Comparison of ENCODE assay signal across 11 cellular contexts in the genomic region with DNA sequence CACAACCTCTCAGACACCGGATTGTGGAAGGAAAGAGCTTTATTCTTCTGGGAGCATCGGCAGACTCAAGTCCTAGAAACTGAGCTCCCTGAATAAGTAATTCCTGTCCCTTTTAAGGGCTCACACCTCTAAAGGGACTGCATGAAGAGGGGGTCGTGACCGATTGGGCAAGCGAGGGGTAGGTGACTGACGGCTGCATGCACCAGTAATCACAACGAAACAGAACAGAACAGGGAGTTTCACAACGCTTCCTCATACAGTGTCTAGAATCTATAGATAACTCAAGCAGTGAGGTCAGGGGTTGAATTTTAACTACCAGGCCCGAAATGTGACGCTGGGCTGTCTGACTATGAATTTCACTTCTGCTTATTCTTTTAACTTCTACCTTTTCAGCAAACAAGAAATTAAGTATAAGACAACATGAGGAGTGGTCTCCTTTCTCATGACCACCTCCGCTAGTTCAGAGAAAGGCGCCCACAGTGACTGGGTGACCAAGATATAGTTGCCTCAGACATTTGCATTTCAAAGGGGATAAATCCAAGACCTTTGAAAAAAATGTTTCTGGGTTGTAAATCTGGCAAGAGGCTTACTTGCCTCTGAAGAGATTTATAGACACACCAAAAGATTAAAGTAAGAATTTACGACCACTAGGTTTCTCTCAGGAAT.
DNase-seq lines count a peak whose midpoint lies in the region; ATAC-seq, FAIRE-seq and TF ChIP-seq lines count a peak whose summit lies in the region.
"Had no signal": no experiment of that assay in that cellular context is flagged by ENCODE, and none has a peak within 500 bp of the region (broad histone marks: within the 10 kb centered on the region; RNA-seq: fewer than 3 reads in every experiment).

No MANE protein-coding gene starts in this region.

- no peak overlapping the region for H3K4me3 ChIP-seq in hepatocyte
- no peak overlapping the region for H3K4me3 ChIP-seq in small intestine (ENCODE audit: low read depth in 1 of 2, low read length in 2 of 2)

- peak overlapping the region; percentile 16 for H2AFZ ChIP-seq in hepatocyte

- ATAC-seq in GM18505 (IDR thresholded peaks at IDR 0.05; ENCODE audit: unreplicated experiment) (peak; percentile 94), GM21825 (IDR thresholded peaks at IDR 0.05; ENCODE audit: unreplicated experiment) (peak; percentile 95)

- H3K27me3 Mint-ChIP-seq in IgD-negative memory B cell (no peaks in the 10 kb centered on the region), progenitor cell of endocrine pancreas (no peaks in the 10 kb centered on the region)

- FAIRE-seq in small intestine (lab: Jason Lieb, UNC): no peak
- FAIRE-seq: astrocyte had no signal

- no peak overlapping the region for H3K4me2 ChIP-seq in hepatocyte

- H3K36me3 ChIP-seq in hepatocyte (replicated peaks; ENCODE audit: insufficient read depth, low read depth) (no peaks in the 10 kb centered on the region), small intestine (ENCODE audit: control insufficient read depth in 2 of 2, insufficient read depth in 2 of 2, low read length in 2 of 2) (no peaks in the 10 kb centered on the region)

- H3K36me3 Mint-ChIP-seq in IgD-negative memory B cell (peaks cover 2% of the 10 kb centered on the region), progenitor cell of endocrine pancreas (ENCODE audit: insufficient read depth) (peaks cover 6% of the 10 kb centered on the region)

- no peaks in the 10 kb centered on the region for H3K9me2 ChIP-seq in hepatocyte (replicated peaks; ENCODE audit: insufficient read depth)

- TF ChIP-seq POLR2A in GM18505 (IDR thresholded peaks at IDR 0.05; ENCODE audit: borderline replicate concordance, extremely low read depth, insufficient read depth, insufficient read length): no peak

- no peak for TF ChIP-seq CTCF in hepatocyte (IDR thresholded peaks at IDR 0.05; ENCODE audit: poor library complexity)
- TF ChIP-seq CTCF in progenitor cell of endocrine pancreas (IDR thresholded peaks at IDR 0.05; ENCODE audit: unreplicated experiment): no peak

- no peaks in the 10 kb centered on the region for H4K20me1 ChIP-seq in hepatocyte (ENCODE audit: insufficient read depth, poor library complexity, severe bottlenecking)

- no peak for DNase-seq in hepatocyte (ENCODE audit: low spot score)
- DNase-seq in progenitor cell of endocrine pancreas (ENCODE audit: low spot score, unreplicated experiment): no peak
- no peak for DNase-seq in small intestine
- DNase-seq in NCI-H2171 treated with DMSO at 0.1 percent for 48 hours (lab: John Stamatoyannopoulos, UW): no peak
- DNase-seq in NCI-H187 (lab: John Stamatoyannopoulos, UW): no peak
- DNase-seq: kidney glomerular epithelial cell, SHP77 had no signal

- H3K4me1 ChIP-seq in hepatocyte (ENCODE audit: insufficient read depth) (peaks cover 6% of the 10 kb centered on the region), small intestine (ENCODE audit: control insufficient read depth in 2 of 2, insufficient read depth in 1 of 2, low read depth in 1 of 2, low read length in 1 of 2) (no peaks in the 10 kb centered on the region)

- H3K27ac ChIP-seq in hepatocyte (peak overlapping the region; percentile 78), small intestine (ENCODE audit: low read depth in 1 of 2, low read length in 1 of 2) (peak overlapping the region in 1 of 2 donors; percentile 41)

- H3K27ac Mint-ChIP-seq in IgD-negative memory B cell (peak overlapping the region; percentile 92 to 99 (median 98)), progenitor cell of endocrine pancreas (no peak overlapping the region)

- H3K9me3 ChIP-seq in hepatocyte (ENCODE audit: low read depth) (no peaks in the 10 kb centered on the region), small intestine (ENCODE audit: control insufficient read depth, low read depth) (no peaks in the 10 kb centered on the region)

- H3K4me3 Mint-ChIP-seq in IgD-negative memory B cell: peak overlapping the region; percentile 75 to 91 (median 87)
- no peak overlapping the region for H3K4me3 Mint-ChIP-seq in progenitor cell of endocrine pancreas (ENCODE audit: low read depth)

- peaks cover 25 to 42% (median 31%) of the 10 kb centered on the region in 3 donors for H3K4me1 Mint-ChIP-seq in IgD-negative memory B cell
- H3K4me1 Mint-ChIP-seq in progenitor cell of endocrine pancreas (ENCODE audit: low read depth): peaks cover 4% of the 10 kb centered on the region

- 28% methylated on average over 13 of the region's 13 CpGs for WGBS in hepatocyte (ENCODE audit: low lambda C conversion rate, missing lambda C conversion rate)
- 49 to 55% (median 52%) methylated on average over 13 of the region's 13 CpGs for WGBS in small intestine, 3 donors

- H3K9me3 Mint-ChIP-seq in IgD-negative memory B cell (peaks cover 3 to 11% (median 6%) of the 10 kb centered on the region in 3 donors), progenitor cell of endocrine pancreas (ENCODE audit: low read depth) (peaks cover 29% of the 10 kb centered on the region)

- H3K79me2 ChIP-seq in hepatocyte: no peaks in the 10 kb centered on the region

- H3K27me3 ChIP-seq in hepatocyte (no peaks in the 10 kb centered on the region), small intestine (ENCODE audit: control insufficient read depth in 2 of 2, insufficient read depth in 2 of 2, low read length in 2 of 2) (no peaks in the 10 kb centered on the region)
